8 cellular contexts compared by ENCODE assay signal in the genomic region with DNA sequence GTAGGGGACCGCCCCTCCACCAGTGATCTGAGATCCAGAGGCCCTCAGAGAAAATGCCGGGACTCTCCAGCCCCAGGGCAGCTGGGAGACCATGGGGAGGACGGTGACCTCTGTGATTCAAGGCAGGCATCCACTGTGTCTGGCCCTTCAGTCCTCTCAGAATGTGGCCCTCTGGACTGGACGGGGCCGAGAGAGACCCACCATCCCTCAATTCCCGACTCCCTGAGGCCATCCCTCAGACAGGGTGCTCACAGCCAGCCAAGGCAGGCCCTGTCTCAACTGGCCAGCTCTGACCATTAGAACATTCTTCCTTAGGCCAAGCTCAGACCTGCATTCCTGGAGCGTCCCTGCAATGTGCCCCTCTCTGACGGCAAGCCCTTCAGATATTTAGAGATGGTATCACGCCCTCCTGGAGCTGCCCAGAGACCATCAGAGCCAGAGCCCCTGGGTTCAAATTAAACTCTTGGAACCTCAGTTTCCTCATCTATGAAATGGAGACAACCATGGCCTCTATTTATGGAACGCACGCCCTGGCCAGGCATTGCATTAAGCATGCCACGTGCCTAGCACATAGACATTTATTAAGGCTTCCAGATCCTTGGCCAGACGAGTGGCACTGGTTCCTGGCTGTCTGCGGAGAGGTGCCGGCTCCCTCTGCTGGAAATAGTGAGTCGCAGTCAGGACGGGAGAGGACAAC. TPM values are rescaled to one million over a fixed set of nuclear protein-coding genes. Genes with fewer than 3 reads are reported as not detected.
A peak's percentile ranks its signal among the peaks of the same experiment; 100 is the strongest.
DNase-seq lines count a peak whose midpoint lies in the region; ATAC-seq, FAIRE-seq and TF ChIP-seq lines count a peak whose summit lies in the region.

No MANE protein-coding gene starts in this region.

- no peak overlapping the region for H3K4me3 Mint-ChIP-seq in activated CD4-positive, alpha-beta T cell treated with anti-CD3 and anti-CD28 coated beads, Interleukin-2, amount 10 ng/mL, durations not matched to agents 7 days and 5 days

- POLR2A ChIA-PET in A549 (lab: Yijun Ruan, JAX) = interaction anchor here (1.0 to 4.7 kb wide), 4 partner anchors 124 to 225 kb away, joined by 3 to 23 read pairs (median 4); a partner anchor contains a TSS
- POLR2A ChIA-PET in activated CD4-positive, alpha-beta T cell treated with anti-CD3 and anti-CD28 coated beads, Interleukin-2, amount 10 ng/mL, durations not matched to agents 7 days and 5 days (lab: Charles Lee) = interaction anchor here (0.6 to 1.2 kb wide), 2 partner anchors 133 to 228 kb away, joined by 3 read pairs; no protein-coding TSS in a partner anchor

- peak; percentile 70 for TF ChIP-seq CTCF in A549 (IDR thresholded peaks at IDR 0.05)
- peak; percentile 73 for TF ChIP-seq CTCF in coronary artery (IDR thresholded peaks at IDR 0.05)
- peak; percentile 91 for TF ChIP-seq CTCF in lower lobe of right lung (IDR thresholded peaks at IDR 0.05)

- TF ChIP-seq POLR2A in A549 (IDR thresholded peaks at IDR 0.05; ENCODE audit: low read length) = no peak

- intact Hi-C loops in lower lobe of right lung (cut with DNase I) = loop anchor here (10.0 kb wide), 1 partner anchor 229 kb away; a partner anchor contains a TSS

- peaks cover 13% of the 10 kb centered on the region for H3K27me3 Mint-ChIP-seq in activated CD4-positive, alpha-beta T cell treated with anti-CD3 and anti-CD28 coated beads, Interleukin-2, amount 10 ng/mL, durations not matched to agents 7 days and 5 days

- H3K4me3 ChIP-seq in A549 = no peak overlapping the region
- H3K4me3 ChIP-seq in coronary artery = no peak overlapping the region
- no peak overlapping the region for H3K4me3 ChIP-seq in lower lobe of right lung

- H3K27me3 ChIP-seq in lower lobe of right lung (ENCODE audit: low read depth) = no peaks in the 10 kb centered on the region

- H3K4me2 ChIP-seq in A549 = no peak overlapping the region

- H3K27ac Mint-ChIP-seq in activated CD4-positive, alpha-beta T cell treated with anti-CD3 and anti-CD28 coated beads, Interleukin-2, amount 10 ng/mL, durations not matched to agents 7 days and 5 days = no peak overlapping the region

- H3K9me3 Mint-ChIP-seq in activated CD4-positive, alpha-beta T cell treated with anti-CD3 and anti-CD28 coated beads, Interleukin-2, amount 10 ng/mL, durations not matched to agents 7 days and 5 days = no peaks in the 10 kb centered on the region

- no peaks in the 10 kb centered on the region for H3K36me3 Mint-ChIP-seq in activated CD4-positive, alpha-beta T cell treated with anti-CD3 and anti-CD28 coated beads, Interleukin-2, amount 10 ng/mL, durations not matched to agents 7 days and 5 days (ENCODE audit: low read depth)

- FAIRE-seq in A549 (lab: Jason Lieb, UNC) = no peak

- H3K27ac ChIP-seq in A549 = peak overlapping the region; percentile 3 to 77; a peak in 3 of 6 replicates
- H3K27ac ChIP-seq in coronary artery = no peak overlapping the region
- H3K27ac ChIP-seq in lower lobe of right lung = no peak overlapping the region

- 26% methylated on average over 11 of the region's 17 CpGs for WGBS in A549 (ENCODE audit: missing lambda C conversion rate)

- TF ChIP-seq RAD21 in A549 (conservative IDR thresholded peaks at IDR 0.05 in 1 of 2, IDR thresholded peaks at IDR 0.05 in 1 of 2) = peak; percentile 87 to 91

- ATAC-seq in A549 (peak; percentile 82 to 88), GM18502 (IDR thresholded peaks at IDR 0.05; ENCODE audit: poor library complexity, unreplicated experiment) (peak; percentile 71), HG03354 (IDR thresholded peaks at IDR 0.05; ENCODE audit: poor library complexity, severe bottlenecking, unreplicated experiment) (peak; percentile 77), lower lobe of right lung (peak; percentile 87 to 91)

- peaks cover 35% of the 10 kb centered on the region for H3K4me1 ChIP-seq in A549
- peaks cover 19% of the 10 kb centered on the region for H3K4me1 ChIP-seq in lower lobe of right lung

- H3K36me3 ChIP-seq in lower lobe of right lung = no peaks in the 10 kb centered on the region

- peak; percentile 73 to 78 for DNase-seq in A549 (ENCODE audit: low read depth in 1 of 2, low spot score in 1 of 2)
- peak; percentile 81 for DNase-seq in NCI-H510A treated with DMSO at 0.1 percent for 48 hours (lab: John Stamatoyannopoulos, UW)
- peak; percentile 82 for DNase-seq in activated CD4-positive, alpha-beta T cell treated with anti-CD3 and anti-CD28 coated beads, Interleukin-2, amount 10 ng/mL, durations not matched to agents 7 days and 5 days
- DNase-seq in coronary artery (ENCODE audit: low spot score) = peak; percentile 89
- DNase-seq in lower lobe of right lung = peak; percentile 86
- peak; percentile 50 for DNase-seq in stimulated activated CD8-positive, alpha-beta memory T cell treated with anti-CD3 and anti-CD28 coated beads, Interleukin-12 subunit alpha, Interleukin-12 subunit beta, amount 100 ng/mL, for 1 hour (ENCODE audit: low read depth)

- no peaks in the 10 kb centered on the region for H3K9me3 ChIP-seq in A549
- H3K9me3 ChIP-seq in lower lobe of right lung = no peaks in the 10 kb centered on the region

- H3K4me1 Mint-ChIP-seq in activated CD4-positive, alpha-beta T cell treated with anti-CD3 and anti-CD28 coated beads, Interleukin-2, amount 10 ng/mL, durations not matched to agents 7 days and 5 days = peaks cover 20% of the 10 kb centered on the region

- no peak for TF ChIP-seq EP300 in A549 (IDR thresholded peaks at IDR 0.05)

- CTCF ChIA-PET in A549 (lab: Yijun Ruan, JAX) = interaction anchor here (0.7 to 28.1 kb wide), 31 partner anchors 9 to 333 kb away, joined by 3 to 969 read pairs (median 5); a partner anchor contains a TSS
- CTCF ChIA-PET in activated CD4-positive, alpha-beta T cell treated with anti-CD3 and anti-CD28 coated beads, Interleukin-2, amount 10 ng/mL, durations not matched to agents 7 days and 5 days (lab: Charles Lee) = interaction anchor here (0.8 to 25.5 kb wide), 12 partner anchors 9 to 230 kb away, joined by 3 to 475 read pairs (median 12); a partner anchor contains a TSS

TF ChIP-seq in A549, 52 proteins besides CTCF, POLR2A, EP300 and RAD21:
- TF ChIP-seq, protein P1, sequence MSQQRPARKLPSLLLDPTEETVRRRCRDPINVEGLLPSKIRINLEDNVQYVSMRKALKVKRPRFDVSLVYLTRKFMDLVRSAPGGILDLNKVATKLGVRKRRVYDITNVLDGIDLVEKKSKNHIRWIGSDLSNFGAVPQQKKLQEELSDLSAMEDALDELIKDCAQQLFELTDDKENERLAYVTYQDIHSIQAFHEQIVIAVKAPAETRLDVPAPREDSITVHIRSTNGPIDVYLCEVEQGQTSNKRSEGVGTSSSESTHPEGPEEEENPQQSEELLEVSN (IDR thresholded peaks at IDR 0.05; ENCODE audit: borderline replicate concordance, low read depth) = peak; percentile 40; the same call in 1 of the 2 replicates
- TF ChIP-seq, protein P2, sequence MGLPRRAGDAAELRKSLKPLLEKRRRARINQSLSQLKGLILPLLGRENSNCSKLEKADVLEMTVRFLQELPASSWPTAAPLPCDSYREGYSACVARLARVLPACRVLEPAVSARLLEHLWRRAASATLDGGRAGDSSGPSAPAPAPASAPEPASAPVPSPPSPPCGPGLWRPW (IDR thresholded peaks at IDR 0.05) = no peak
- TF ChIP-seq SMC3 (IDR thresholded peaks at IDR 0.05) = peak; percentile 86
- TF ChIP-seq, protein P3, sequence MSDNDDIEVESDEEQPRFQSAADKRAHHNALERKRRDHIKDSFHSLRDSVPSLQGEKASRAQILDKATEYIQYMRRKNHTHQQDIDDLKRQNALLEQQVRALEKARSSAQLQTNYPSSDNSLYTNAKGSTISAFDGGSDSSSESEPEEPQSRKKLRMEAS (IDR thresholded peaks at IDR 0.05) = peak; percentile 84

RNA-seq across cellular contexts. Expression of a gene that starts 9.6 kb away (rescaled TPM):
- polyA plus RNA-seq in A549 (2011; rRNA removed) = 5.1 and 7.4 TPM in 2 replicates
- 1.3 and 1.5 TPM in 2 replicates for polyA plus RNA-seq in A549 (2012; cell fraction: cytosol; rRNA removed)
- 8.6 and 9.1 TPM in 2 replicates for polyA plus RNA-seq in A549 (2012; cell fraction: nucleus; rRNA removed)
- polyA plus RNA-seq in A549 (2017; fragmentation: RNase III; extraction: RNeasy Plus Mini Kit Qiagen cat#74134 plus additional on column Dnase treatment) = 1.4 to 3.3 TPM (median 2.4 TPM) in 3 replicates
- 7.1 and 7.4 TPM in 2 replicates for polyA minus RNA-seq in A549 (2011; rRNA and poly(A)+ RNA removed)
- not detected for total RNA-seq in activated CD4-positive, alpha-beta T cell treated with anti-CD3 and anti-CD28 coated beads, Interleukin-2, amount 10 ng/mL, durations not matched to agents 7 days and 5 days
- total RNA-seq in lower lobe of right lung = not detected

RNA-seq across cellular contexts. Expression of a gene that starts 32.5 kb away (rescaled TPM):
- polyA plus RNA-seq in A549 (2011; rRNA removed) (55.7 and 67.6 TPM in 2 replicates), A549 (2017; fragmentation: RNase III; extraction: RNeasy Plus Mini Kit Qiagen cat#74134 plus additional on column Dnase treatment) (39.8 to 44.1 TPM (median 43.0 TPM) in 3 replicates)
- 29.1 and 30.9 TPM in 2 replicates for polyA plus RNA-seq in A549 (2012; cell fraction: cytosol; rRNA removed)
- polyA plus RNA-seq in A549 (2012; cell fraction: nucleus; rRNA removed) = 13.2 and 19.5 TPM in 2 replicates
- 15.9 and 18.2 TPM in 2 replicates for polyA minus RNA-seq in A549 (2011; rRNA and poly(A)+ RNA removed)
- 1 to 10 TPM; 6.3 to 8.2 TPM for total RNA-seq in activated CD4-positive, alpha-beta T cell treated with anti-CD3 and anti-CD28 coated beads, Interleukin-2, amount 10 ng/mL, durations not matched to agents 7 days and 5 days
- 18.5 TPM for total RNA-seq in lower lobe of right lung

Comparison
In these comparisons a context has a peak if more than half of its experiments do, and no peak if none do; other contexts are left out.
1. H3K27ac ChIP-seq: peak in A549 (2 of 2); none in coronary artery (0 of 2) and lower lobe of right lung (single experiment).
2. Peak in every context shown above with its lines, with median percentiles within 50 percentile points of each other: ATAC-seq, DNase-seq and CTCF ChIP-seq.